10 cellular contexts compared by ENCODE assay signal in the genomic region with DNA sequence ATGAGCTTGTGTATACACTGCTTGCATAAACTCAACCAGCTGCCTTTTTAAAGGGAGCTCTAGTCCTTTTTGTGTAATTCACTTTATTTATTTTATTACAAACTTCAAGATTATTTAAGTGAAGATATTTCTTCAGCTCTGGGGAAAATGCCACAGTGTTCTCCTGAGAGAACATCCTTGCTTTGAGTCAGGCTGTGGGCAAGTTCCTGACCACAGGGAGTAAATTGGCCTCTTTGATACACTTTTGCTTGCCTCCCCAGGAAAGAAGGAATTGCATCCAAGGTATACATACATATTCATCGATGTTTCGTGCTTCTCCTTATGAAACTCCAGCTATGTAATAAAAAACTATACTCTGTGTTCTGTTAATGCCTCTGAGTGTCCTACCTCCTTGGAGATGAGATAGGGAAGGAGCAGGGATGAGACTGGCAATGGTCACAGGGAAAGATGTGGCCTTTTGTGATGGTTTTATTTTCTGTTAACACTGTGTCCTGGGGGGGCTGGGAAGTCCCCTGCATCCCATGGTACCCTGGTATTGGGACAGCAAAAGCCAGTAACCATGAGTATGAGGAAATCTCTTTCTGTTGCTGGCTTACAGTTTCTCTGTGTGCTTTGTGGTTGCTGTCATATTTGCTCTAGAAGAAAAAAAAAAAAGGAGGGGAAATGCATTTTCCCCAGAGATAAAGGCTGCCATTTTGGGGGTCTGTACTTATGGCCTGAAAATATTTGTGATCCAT. TPM values are rescaled to one million over a fixed set of nuclear protein-coding genes. Genes with fewer than 3 reads are reported as not detected.
DNase-seq lines count a peak whose midpoint lies in the region; ATAC-seq and TF ChIP-seq lines count a peak whose summit lies in the region.
"Had no signal": no experiment of that assay in that cellular context is flagged by ENCODE, and none has a peak within 500 bp of the region (broad histone marks: within the 10 kb centered on the region; RNA-seq: fewer than 3 reads in every experiment).

No MANE protein-coding gene starts in this region.

- ATAC-seq in naive thymus-derived CD8-positive, alpha-beta T cell = peak; percentile 19 to 36
- ATAC-seq in GM21737 (IDR thresholded peaks at IDR 0.05; ENCODE audit: unreplicated experiment) = no peak
- no peak for ATAC-seq in PC-3
- ATAC-seq: SK-N-SH treated with all-trans-retinoic acid at 6 μM for 48 hours had no signal

- no peaks in the 10 kb centered on the region for H3F3A ChIP-seq in PC-3 (ENCODE audit: low read length, unreplicated experiment)

- no peaks in the 10 kb centered on the region for H3K9me3 ChIP-seq in PC-3 (ENCODE audit: low read length)

- 79 to 87% methylated on average over 2 of the region's 2 CpGs for WGBS in lower leg skin, 2 donors

- H3K4me1 Mint-ChIP-seq in activated naive CD8-positive, alpha-beta T cell treated with anti-CD3 and anti-CD28 coated beads for 36 hours = peaks cover 62% of the 10 kb centered on the region
- peaks cover 27 to 69% (median 59%) of the 10 kb centered on the region in 4 donors for H3K4me1 Mint-ChIP-seq in naive thymus-derived CD8-positive, alpha-beta T cell

- TF ChIP-seq POLR2A in lower leg skin (IDR thresholded peaks at IDR 0.05) = no peak

- TF ChIP-seq CTCF in PC-3 (conservative IDR thresholded peaks at IDR 0.05; ENCODE audit: low read depth, low read length) (no peak), lower leg skin (IDR thresholded peaks at IDR 0.05) (no peak)

- H3K4me3 ChIP-seq in PC-3 (ENCODE audit: low read length) = no peak overlapping the region
- no peak overlapping the region for H3K4me3 ChIP-seq in lower leg skin (ENCODE audit: low read depth, poor library complexity, severe bottlenecking)

- CTCF ChIA-PET in PC-3 (lab: Charles Lee) = no interaction called here

- intact Hi-C loops in PC-3 (cut with micrococcal nuclease) = no loop called here
- intact Hi-C loops in lower leg skin (cut with DNase I; ENCODE audit: low total_unique reads) = no loop called here

- no peaks in the 10 kb centered on the region for H3K27me3 Mint-ChIP-seq in activated naive CD8-positive, alpha-beta T cell treated with anti-CD3 and anti-CD28 coated beads for 36 hours
- H3K27me3 Mint-ChIP-seq in naive thymus-derived CD8-positive, alpha-beta T cell = peaks cover 0 to 10% (median 0%) of the 10 kb centered on the region in 5 donors

- peak overlapping the region; percentile 55 for H3K4me3 Mint-ChIP-seq in activated naive CD8-positive, alpha-beta T cell treated with anti-CD3 and anti-CD28 coated beads for 36 hours
- peak overlapping the region in 9 of 10 donors; percentile 12 to 69 (median 34) for H3K4me3 Mint-ChIP-seq in naive thymus-derived CD8-positive, alpha-beta T cell

- POLR2A ChIA-PET in naive thymus-derived CD8-positive, alpha-beta T cell (lab: Charles Lee) = interaction anchor here (0.9 to 4.3 kb wide), 4 partner anchors 12 to 57 kb away, joined by 3 to 30 read pairs (median 10); partner anchors contain the start of gene TNFAIP3
- POLR2A ChIA-PET in PC-3 (lab: Charles Lee; ENCODE audit: unreplicated experiment) = no interaction called here

- no peaks in the 10 kb centered on the region for H3K4me1 ChIP-seq in PC-3 (ENCODE audit: insufficient read depth, low read length)

- H2AFZ ChIP-seq in PC-3 (ENCODE audit: low read length) = no peak overlapping the region

- H3K27ac Mint-ChIP-seq in activated naive CD8-positive, alpha-beta T cell treated with anti-CD3 and anti-CD28 coated beads for 36 hours = peak overlapping the region; percentile 87
- peak overlapping the region; percentile 76 to 99 (median 91) for H3K27ac Mint-ChIP-seq in naive thymus-derived CD8-positive, alpha-beta T cell

- no peaks in the 10 kb centered on the region for H4K20me1 ChIP-seq in PC-3 (ENCODE audit: low read length)

- no peak overlapping the region for H3K9ac ChIP-seq in PC-3 (ENCODE audit: low read length)

- no peak overlapping the region for H3K27ac ChIP-seq in PC-3 (ENCODE audit: low read length)

- H3K36me3 Mint-ChIP-seq in activated naive CD8-positive, alpha-beta T cell treated with anti-CD3 and anti-CD28 coated beads for 36 hours = peaks cover 87% of the 10 kb centered on the region
- peaks cover 8 to 52% (median 42%) of the 10 kb centered on the region in 3 donors for H3K36me3 Mint-ChIP-seq in naive thymus-derived CD8-positive, alpha-beta T cell

- H3K36me3 ChIP-seq in PC-3 (ENCODE audit: low read depth, low read length) = peaks cover 10% of the 10 kb centered on the region

- peaks cover 22% of the 10 kb centered on the region for H3K9me3 Mint-ChIP-seq in activated naive CD8-positive, alpha-beta T cell treated with anti-CD3 and anti-CD28 coated beads for 36 hours
- peaks cover 0 to 3% (median 0%) of the 10 kb centered on the region in 9 donors for H3K9me3 Mint-ChIP-seq in naive thymus-derived CD8-positive, alpha-beta T cell

- no peaks in the 10 kb centered on the region for H3K27me3 ChIP-seq in PC-3 (ENCODE audit: low read length)

- H3K9me2 ChIP-seq in PC-3 (replicated peaks; ENCODE audit: low read length) = no peaks in the 10 kb centered on the region

- DNase-seq in GF-D8 (lab: John Stamatoyannopoulos, UW) (peak; percentile 85), MV-4-11 (lab: John Stamatoyannopoulos, UW) (peak; percentile 79), globus pallidus (ENCODE audit: low spot score) (no peak), PC-3 (no peak), lower leg skin (ENCODE audit: low spot score in 2 of 2) (no peak)
- DNase-seq in activated naive CD8-positive, alpha-beta T cell treated with anti-CD3 and anti-CD28 coated beads for 36 hours = no peak
- peak in 5 of 10 donors; percentile 31 to 65 (median 54) for DNase-seq in naive thymus-derived CD8-positive, alpha-beta T cell
- DNase-seq: NCI-H1436 had no signal

- no peak overlapping the region for H3K4me2 ChIP-seq in PC-3 (ENCODE audit: low read length)

- BruUV-seq in PC-3 (replicated peaks; lab: Mats Ljungman, UMichigan) = no TSS peak

- 0 out of 2 replicates have a peak, but pooled peaks cover 4% of the 10 kb centered on the region for H3K79me2 ChIP-seq in PC-3 (ENCODE audit: low read length)

RNA-seq across cellular contexts. Expression of gene TNFAIP3, which starts 15.3 kb away (rescaled TPM):
- total RNA-seq in activated naive CD8-positive, alpha-beta T cell treated with anti-CD3 and anti-CD28 coated beads for 36 hours = 100 to 1,000 TPM; 214 to 222 TPM
- 100 to 1,000 TPM; 108 to 114 TPM for total RNA-seq in naive thymus-derived CD8-positive, alpha-beta T cell
- polyA plus RNA-seq in naive thymus-derived CD8-positive, alpha-beta T cell = 100 to 1,000 TPM in 1 of 3 donors, 10 to 100 TPM in 2; 61.5 to 139 (median 84.3) TPM
- total RNA-seq in PC-3 (2014; rRNA removed) = 21.9 TPM in 2 replicates
- total RNA-seq in lower leg skin = 10 to 100 TPM; 13.4 to 29.9 (median 26.2) TPM

Comparison
In these comparisons a context has a peak if more than half of its experiments do, and no peak if none do; other contexts are left out.
1. DNase-seq: peak in GF-D8 (single experiment) and MV-4-11 (single experiment); none in activated naive CD8-positive, alpha-beta T cell treated with anti-CD3 and anti-CD28 coated beads for 36 hours (single experiment), globus pallidus (single experiment), PC-3 (single experiment) and lower leg skin (0 of 2).
2. ATAC-seq: peak in naive thymus-derived CD8-positive, alpha-beta T cell (2 of 2); none in GM21737 (single experiment) and PC-3 (single experiment).